8 cellular contexts compared by ENCODE assay signal in genomic region chr2:3054066-3054465, GRCh38.
"Had no signal": no experiment of that assay in that cellular context is flagged by ENCODE, and none has a peak within 500 bp of the region (broad histone marks: within the 10 kb centered on the region; RNA-seq: fewer than 3 reads in every experiment).

No MANE protein-coding gene starts in this region.

- H3K27ac Mint-ChIP-seq: HFFc6, IgD-negative memory B cell had no signal

- H3K9me3 ChIP-seq: HAP-1 had no signal

- H3K4me1 ChIP-seq: HAP-1 had no signal

- H3K4me3 Mint-ChIP-seq: HFFc6, IgD-negative memory B cell had no signal

- DNase-seq: GM23248, GOT3, H7, HFFc6, KBM-7 had no signal

- H3K36me3 ChIP-seq: HAP-1 had no signal

- H3K4me3 ChIP-seq: GM23248, HAP-1 had no signal

- H3K27ac ChIP-seq: GM23248 had no signal

- H3K36me3 Mint-ChIP-seq: IgD-negative memory B cell had no signal

- H3K4me1 Mint-ChIP-seq: IgD-negative memory B cell had no signal

- ATAC-seq: HCT116 had no signal
